ENCODE assay signal across 8 cellular contexts in genomic region chr17:38967290-38967738, GRCh38. TPM values are rescaled to one million over a fixed set of nuclear protein-coding genes. Genes with fewer than 3 reads are reported as not detected.
DNase-seq lines count a peak whose midpoint lies in the region; ATAC-seq and TF ChIP-seq lines count a peak whose summit lies in the region.

FBXO47 (minus strand) TSS chr17:38967403; CDS start chr17:38963025, 4,378 bp downstream.

- intact Hi-C loops in activated CD8-positive, alpha-beta T cell treated with anti-CD3 and anti-CD28 coated beads for 36 hours (cut with micrococcal nuclease): no loop called here

- peaks cover 3% of the 10 kb centered on the region for H3K4me1 ChIP-seq in HUES48 (ENCODE audit: control insufficient read depth, insufficient read depth, low read length)

- peak; percentile 97 for ATAC-seq in activated CD8-positive, alpha-beta T cell treated with anti-CD3 and anti-CD28 coated beads for 36 hours
- ATAC-seq in GM18519 (IDR thresholded peaks at IDR 0.05; ENCODE audit: low FRiP score, unreplicated experiment): no peak
- no peak for ATAC-seq in HG03280 (IDR thresholded peaks at IDR 0.05; ENCODE audit: unreplicated experiment)

- H3K9me3 ChIP-seq in AG04450 (ENCODE audit: control insufficient read depth, insufficient read depth, low read length) (peaks cover 4% of the 10 kb centered on the region; the same call in 1 of the 2 replicates), HUES48 (ENCODE audit: control insufficient read depth, insufficient read depth, low read length) (no peaks in the 10 kb centered on the region)

- H3K4me3 Mint-ChIP-seq in activated CD8-positive, alpha-beta T cell treated with anti-CD3 and anti-CD28 coated beads for 36 hours: peak within 1 kb of the TSS; percentile 74

- H3K9ac ChIP-seq in HUES48 (ENCODE audit: low read depth, low read length): no peak within 1 kb of the TSS

- CTCF ChIA-PET in AG04450 (lab: Charles Lee): interaction anchor here (0.7 to 2.4 kb wide), 2 partner anchors 16 to 186 kb away, joined by 3 to 16 read pairs; no protein-coding TSS in a partner anchor
- CTCF ChIA-PET in activated CD8-positive, alpha-beta T cell treated with anti-CD3 and anti-CD28 coated beads for 36 hours (lab: Charles Lee): interaction anchor here (0.8 to 3.9 kb wide), 8 partner anchors 9 to 198 kb away, joined by 3 to 24 read pairs (median 4); partner anchors contain the start of genes LASP1NB, PLXDC1 and RPL23

- POLR2A ChIA-PET in AG04450 (lab: Yijun Ruan, JAX): interaction anchor here (0.6 to 0.7 kb wide), 2 partner anchors 66 to 233 kb away, joined by 3 to 12 read pairs; partner anchors contain the start of gene RPL19
- POLR2A ChIA-PET in activated CD8-positive, alpha-beta T cell treated with anti-CD3 and anti-CD28 coated beads for 36 hours (lab: Charles Lee): interaction anchor here (1.3 to 2.5 kb wide), 4 partner anchors 9 to 96 kb away, joined by 3 to 5 read pairs (median 4); no protein-coding TSS in a partner anchor

- H3K27ac ChIP-seq in AG04450 (ENCODE audit: low read depth, low read length) (peak within 1 kb of the TSS; percentile 31), HUES48 (ENCODE audit: low read depth, low read length) (no peak within 1 kb of the TSS)

- DNase-seq in AG04450 (ENCODE audit: low read depth, low spot score): peak; percentile 51
- DNase-seq in activated CD8-positive, alpha-beta T cell treated with anti-CD3 and anti-CD28 coated beads for 36 hours: peak; percentile 95
- DNase-seq in dermis microvascular lymphatic vessel endothelial cell (ENCODE audit: low read depth in 2 of 2): peak; percentile 65 to 85
- peak; percentile 97 for DNase-seq in left kidney (ENCODE audit: low read depth, low spot score)
- DNase-seq in stimulated activated CD4-positive, alpha-beta T cell treated with anti-CD3 and anti-CD28 coated beads, Interleukin-1b, Interleukin-23, amount 100 ng/mL, for 1 hour (ENCODE audit: low read depth in 2 of 2): peak; percentile 47 to 59

- H3K27ac Mint-ChIP-seq in activated CD8-positive, alpha-beta T cell treated with anti-CD3 and anti-CD28 coated beads for 36 hours: peak within 1 kb of the TSS; percentile 83

- no peaks in the 10 kb centered on the region for H3K9me3 Mint-ChIP-seq in activated CD8-positive, alpha-beta T cell treated with anti-CD3 and anti-CD28 coated beads for 36 hours

- no peaks in the 10 kb centered on the region for H3K27me3 Mint-ChIP-seq in activated CD8-positive, alpha-beta T cell treated with anti-CD3 and anti-CD28 coated beads for 36 hours

- peaks cover 18% of the 10 kb centered on the region for H3K4me1 Mint-ChIP-seq in activated CD8-positive, alpha-beta T cell treated with anti-CD3 and anti-CD28 coated beads for 36 hours (ENCODE audit: low read depth)

- no peaks in the 10 kb centered on the region for H3K36me3 Mint-ChIP-seq in activated CD8-positive, alpha-beta T cell treated with anti-CD3 and anti-CD28 coated beads for 36 hours (ENCODE audit: low read depth)

- no peaks in the 10 kb centered on the region for H3K36me3 ChIP-seq in HUES48 (ENCODE audit: control insufficient read depth, insufficient read depth, low read length)

- H3K4me3 ChIP-seq in AG04450 (ENCODE audit: low read depth, low read length): peak within 1 kb of the TSS; percentile 20; the same call in 1 of the 2 replicates
- H3K4me3 ChIP-seq in HUES48 (ENCODE audit: low read depth, low read length): peak within 1 kb of the TSS; percentile 40

- H3K27me3 ChIP-seq in AG04450 (ENCODE audit: control insufficient read depth, insufficient read depth, low read length) (no peaks in the 10 kb centered on the region), HUES48 (ENCODE audit: control insufficient read depth, insufficient read depth, low read length) (no peaks in the 10 kb centered on the region)

- TF ChIP-seq CTCF in AG04450 (IDR thresholded peaks at IDR 0.05; ENCODE audit: low read depth, low read length): peak; percentile 6; the same call in 1 of the 2 replicates
- TF ChIP-seq CTCF in activated CD8-positive, alpha-beta T cell treated with anti-CD3 and anti-CD28 coated beads for 36 hours (IDR thresholded peaks at IDR 0.05): no peak

RNA-seq across cellular contexts. Expression of gene FBXO47, which starts in this region (rescaled TPM):
- polyA plus RNA-seq in AG04450 (2011; rRNA removed): not detected in 2 replicates
- polyA minus RNA-seq in AG04450 (2011; rRNA and poly(A)+ RNA removed): not detected in 2 replicates
- not detected for total RNA-seq in activated CD8-positive, alpha-beta T cell treated with anti-CD3 and anti-CD28 coated beads for 36 hours
- under 0.01 TPM in 1 of 2 replicates, not detected in the other for total RNA-seq in dermis microvascular lymphatic vessel endothelial cell

Comparison
In these comparisons a context has a peak if more than half of its experiments do, and no peak if none do; other contexts are left out.
1. Peak in DNase-seq, H3K4me3 ChIP-seq and H3K27ac ChIP-seq in AG04450; RNA of the gene not detected or under 1 TPM.
2. Peak in DNase-seq and ATAC-seq in activated CD8-positive, alpha-beta T cell treated with anti-CD3 and anti-CD28 coated beads for 36 hours; RNA of the gene not detected or under 1 TPM.
3. Peak in DNase-seq in dermis microvascular lymphatic vessel endothelial cell; RNA of the gene not detected or under 1 TPM.